In the genomic region with DNA sequence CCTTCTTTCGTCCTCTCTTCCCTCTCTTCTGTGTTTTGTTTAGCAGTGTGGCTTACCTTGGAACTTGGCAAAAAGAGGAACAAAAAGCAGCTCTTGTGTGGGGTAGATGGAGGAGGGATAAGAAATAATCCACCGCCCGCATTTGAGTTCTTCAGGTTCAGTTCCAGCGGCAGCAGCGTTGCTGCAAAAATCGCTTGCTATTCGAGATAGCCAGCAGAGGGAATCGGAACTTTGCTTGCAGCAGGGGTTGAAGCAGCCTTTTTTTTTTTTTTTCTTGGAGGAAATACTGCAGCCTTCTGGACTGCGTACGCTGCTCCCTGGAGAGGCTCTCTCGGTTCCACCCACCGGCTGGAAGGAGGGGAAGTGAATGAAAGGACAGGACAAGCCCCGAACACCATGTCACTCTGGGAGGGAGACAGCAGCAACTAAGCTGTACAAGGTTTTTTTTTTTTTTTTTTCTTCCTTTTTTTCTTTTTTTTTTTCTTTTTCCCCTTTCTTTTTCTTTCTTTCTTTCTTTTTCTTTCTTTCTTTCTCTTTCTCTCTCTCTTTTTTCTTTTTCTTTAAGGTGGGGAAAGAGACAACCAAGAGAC, we compare ENCODE assay signal across 8 cellular contexts. TPM values are rescaled to one million over a fixed set of nuclear protein-coding genes. Genes with fewer than 3 reads are reported as not detected.
A peak's percentile ranks its signal among the peaks of the same experiment; 100 is the strongest.
DNase-seq lines count a peak whose midpoint lies in the region; ATAC-seq and TF ChIP-seq lines count a peak whose summit lies in the region.

A gene (plus strand): TSS at position 397 of the 590 bp plus-strand sequence.

- peaks cover 7% of the 10 kb centered on the region for H3K27me3 Mint-ChIP-seq in activated CD4-positive, alpha-beta T cell treated with anti-CD3 and anti-CD28 coated beads, Interleukin-2, amount 10 ng/mL, durations not matched to agents 7 days and 5 days
- no peaks in the 10 kb centered on the region for H3K27me3 Mint-ChIP-seq in H9 (ENCODE audit: low read depth)

- H3K23me2 ChIP-seq in H9 (ENCODE audit: insufficient read length, low read depth, low read length, poor library complexity, severe bottlenecking): peaks cover 7% of the 10 kb centered on the region

- H3K56ac ChIP-seq in H9 (ENCODE audit: insufficient read length, low read depth, low read length): no peak within 1 kb of the TSS

- no peak within 1 kb of the TSS for H2BK15ac ChIP-seq in H9 (ENCODE audit: low read depth, low read length)

- no peaks in the 10 kb centered on the region for H3K79me2 ChIP-seq in H9 (ENCODE audit: insufficient read depth, low read length)

- H3K9me3 ChIP-seq in H9 (ENCODE audit: control insufficient read depth, low read depth, low read length) (no peaks in the 10 kb centered on the region), heart right ventricle (no peaks in the 10 kb centered on the region)

- no peak within 1 kb of the TSS for H2BK20ac ChIP-seq in H9 (ENCODE audit: low read depth, low read length, poor library complexity, severe bottlenecking)

- CTCF ChIA-PET in activated CD4-positive, alpha-beta T cell treated with anti-CD3 and anti-CD28 coated beads, Interleukin-2, amount 10 ng/mL, durations not matched to agents 7 days and 5 days (lab: Charles Lee): no interaction called here

- peak within 1 kb of the TSS; percentile 75 for H3K4me3 Mint-ChIP-seq in activated CD4-positive, alpha-beta T cell treated with anti-CD3 and anti-CD28 coated beads, Interleukin-2, amount 10 ng/mL, durations not matched to agents 7 days and 5 days
- peak within 1 kb of the TSS; percentile 68 to 76 for H3K4me3 Mint-ChIP-seq in H9

- no peaks in the 10 kb centered on the region for H4K20me1 ChIP-seq in H9 (ENCODE audit: control insufficient read depth, insufficient read depth, insufficient read length)

- no peaks in the 10 kb centered on the region for H3K9me3 Mint-ChIP-seq in activated CD4-positive, alpha-beta T cell treated with anti-CD3 and anti-CD28 coated beads, Interleukin-2, amount 10 ng/mL, durations not matched to agents 7 days and 5 days
- H3K9me3 Mint-ChIP-seq in H9: no peaks in the 10 kb centered on the region

- no peaks in the 10 kb centered on the region for H3K36me3 ChIP-seq in heart right ventricle

- H2BK5ac ChIP-seq in H9 (ENCODE audit: insufficient read length, low read length): no peak within 1 kb of the TSS

- no peaks in the 10 kb centered on the region for H3K27me3 ChIP-seq in H9 (ENCODE audit: insufficient read depth, low read length)
- no peaks in the 10 kb centered on the region for H3K27me3 ChIP-seq in heart right ventricle

- H3K18ac ChIP-seq in H9 (ENCODE audit: insufficient read length, low read depth, low read length): peak within 1 kb of the TSS; percentile 12

- no peak within 1 kb of the TSS for H3K23ac ChIP-seq in H9 (ENCODE audit: insufficient read length, low read depth, low read length)

- no peak within 1 kb of the TSS for H3K4ac ChIP-seq in H9 (ENCODE audit: low read depth, low read length)

- no peak within 1 kb of the TSS for H2AK5ac ChIP-seq in H9 (ENCODE audit: insufficient read length, low read length)

- H3K4me2 ChIP-seq in H9 (ENCODE audit: insufficient read depth, insufficient read length, low read length): peak within 1 kb of the TSS; percentile 89

- peak; percentile 52; the same call in 2 of the 3 replicates for TF ChIP-seq CTCF in H9 (conservative IDR thresholded peaks at IDR 0.05)
- TF ChIP-seq CTCF in heart right ventricle (IDR thresholded peaks at IDR 0.05): peak; percentile 37 to 80 (median 52)
- TF ChIP-seq CTCF in omental fat pad (IDR thresholded peaks at IDR 0.05): no peak

- no peak within 1 kb of the TSS for H2BK12ac ChIP-seq in H9 (ENCODE audit: insufficient read length, low read depth, low read length)

- POLR2A ChIA-PET in activated CD4-positive, alpha-beta T cell treated with anti-CD3 and anti-CD28 coated beads, Interleukin-2, amount 10 ng/mL, durations not matched to agents 7 days and 5 days (lab: Charles Lee): interaction anchor here (0.6 kb wide), 3 partner anchors 278 to 439 kb away, joined by 3 to 5 read pairs (median 5); no protein-coding TSS in a partner anchor

- peak within 1 kb of the TSS; percentile 100 for H2AFZ ChIP-seq in H9 (ENCODE audit: low read length)

- H4K8ac ChIP-seq in H9 (replicated peaks; ENCODE audit: insufficient read length, low read depth, low read length): no peak within 1 kb of the TSS

- intact Hi-C loops in heart right ventricle (cut with DNase I): loop anchor here (1.0 to 10.0 kb wide), 23 partner anchors 42 to 484 kb away; no protein-coding TSS in a partner anchor

- H4K91ac ChIP-seq in H9 (ENCODE audit: insufficient read length, low read depth, low read length): no peak within 1 kb of the TSS

- H3K27ac ChIP-seq in H9 (ENCODE audit: insufficient read length, low read depth, low read length) (peak within 1 kb of the TSS; percentile 13), angular gyrus (ENCODE audit: low read depth, low read length) (peak within 1 kb of the TSS; percentile 45), heart right ventricle (peak within 1 kb of the TSS; percentile 77 to 96 (median 92))

- peak; percentile 17 for DNase-seq in activated CD4-positive, alpha-beta T cell treated with anti-CD3 and anti-CD28 coated beads, Interleukin-2, amount 10 ng/mL, durations not matched to agents 7 days and 5 days
- no peak for DNase-seq in activated CD4-positive, alpha-beta T cell treated with anti-CD3 and anti-CD28 coated beads for 1 hour
- peak; percentile 78 for DNase-seq in H9
- peak; percentile 70 for DNase-seq in NCI-H2227 treated with DMSO at 0.1 percent for 48 hours (lab: John Stamatoyannopoulos, UW)
- DNase-seq in heart right ventricle: peak; percentile 84 to 93
- DNase-seq in omental fat pad (ENCODE audit: low spot score): peak; percentile 35
- DNase-seq in NCI-H187 treated with DMSO at 0.1 percent for 48 hours (lab: John Stamatoyannopoulos, UW): no peak

- H3K4me1 ChIP-seq in H9 (ENCODE audit: insufficient read depth, low read length) (peaks cover 10% of the 10 kb centered on the region; the same call in 1 of the 2 replicates), heart right ventricle (peaks cover 0 to 35% (median 18%) of the 10 kb centered on the region in 9 donors)

- peak; percentile 93 to 96 (median 94) for ATAC-seq in heart right ventricle
- ATAC-seq in omental fat pad (ENCODE audit: low FRiP score): peak; percentile 76

- H3T11ph ChIP-seq in H9 (ENCODE audit: low read length): peak within 1 kb of the TSS; percentile 45

- peaks cover 31% of the 10 kb centered on the region for H3K4me1 Mint-ChIP-seq in activated CD4-positive, alpha-beta T cell treated with anti-CD3 and anti-CD28 coated beads, Interleukin-2, amount 10 ng/mL, durations not matched to agents 7 days and 5 days
- peaks cover 57 to 62% of the 10 kb centered on the region in 2 experiments for H3K4me1 Mint-ChIP-seq in H9

- peak within 1 kb of the TSS; percentile 54 to 79 (median 68) for H3K4me3 ChIP-seq in heart right ventricle

- H3K9ac ChIP-seq in H9 (ENCODE audit: extremely low read depth, insufficient read length, low read length): peak within 1 kb of the TSS; percentile 45

- no CpG with 5 or more reads among the region's 13 CpGs for WGBS in H9 (ENCODE audit: extremely low coverage, insufficient read length, low lambda C conversion rate)
- WGBS in heart right ventricle, 2 donors: 0 to 1% methylated on average over 13 of the region's 13 CpGs

- peak within 1 kb of the TSS; percentile 7 for H3K27ac Mint-ChIP-seq in activated CD4-positive, alpha-beta T cell treated with anti-CD3 and anti-CD28 coated beads, Interleukin-2, amount 10 ng/mL, durations not matched to agents 7 days and 5 days
- H3K27ac Mint-ChIP-seq in H9: peak within 1 kb of the TSS; percentile 91 to 98 (median 94)

- no peaks in the 10 kb centered on the region for H3K79me1 ChIP-seq in H9 (ENCODE audit: insufficient read depth, low read depth, low read length, poor library complexity, severe bottlenecking)

- no peak within 1 kb of the TSS for H2BK120ac ChIP-seq in H9 (ENCODE audit: low read depth, low read length, poor library complexity, severe bottlenecking)

- no peaks in the 10 kb centered on the region for H3K36me3 Mint-ChIP-seq in activated CD4-positive, alpha-beta T cell treated with anti-CD3 and anti-CD28 coated beads, Interleukin-2, amount 10 ng/mL, durations not matched to agents 7 days and 5 days (ENCODE audit: low read depth)
- no peaks in the 10 kb centered on the region for H3K36me3 Mint-ChIP-seq in H9 (ENCODE audit: insufficient read depth in 1 of 3, low read depth in 3 of 3)

- H3K14ac ChIP-seq in H9 (ENCODE audit: insufficient read depth, low read length): no peak within 1 kb of the TSS

- no peak within 1 kb of the TSS for H4K5ac ChIP-seq in H9 (ENCODE audit: insufficient read length, low read depth, low read length)

RNA-seq across cellular contexts. Expression of the gene that starts here (rescaled TPM):
- total RNA-seq in activated CD4-positive, alpha-beta T cell treated with anti-CD3 and anti-CD28 coated beads, Interleukin-2, amount 10 ng/mL, durations not matched to agents 7 days and 5 days: under 1 TPM; 0.25 to 0.27 TPM
- total RNA-seq in H9 (2021): 7.3 and 8.1 TPM in 2 replicates
- total RNA-seq in heart right ventricle: 10 to 100 TPM; 22.0 to 41.1 (median 28.6) TPM
- 1 to 10 TPM; 3.2 to 8.1 TPM for polyA plus RNA-seq in heart right ventricle
- total RNA-seq in omental fat pad: 100 to 1,000 TPM in 2 of 4 donors, 10 to 100 TPM in 2; 61.5 to 185 (median 120) TPM

Comparison
In these comparisons a context has a peak if more than half of its experiments do, and no peak if none do; other contexts are left out.
1. Peak in DNase-seq in activated CD4-positive, alpha-beta T cell treated with anti-CD3 and anti-CD28 coated beads, Interleukin-2, amount 10 ng/mL, durations not matched to agents 7 days and 5 days; RNA of the gene not detected or under 1 TPM.
2. DNase-seq: peak in H9 (single experiment), NCI-H2227 treated with DMSO at 0.1 percent for 48 hours (single experiment), heart right ventricle (2 of 2) and omental fat pad (single experiment); none in activated CD4-positive, alpha-beta T cell treated with anti-CD3 and anti-CD28 coated beads for 1 hour (single experiment) and NCI-H187 treated with DMSO at 0.1 percent for 48 hours (single experiment).
3. H3K27ac ChIP-seq: peak in every context shown above with its lines; median percentile 92 in heart right ventricle; 45 in angular gyrus; 13 in H9.
4. CTCF ChIP-seq: peak in H9 (single experiment) and heart right ventricle (9 of 9); none in omental fat pad (0 of 3).